16 cellular contexts compared by ENCODE assay signal in the genomic region with DNA sequence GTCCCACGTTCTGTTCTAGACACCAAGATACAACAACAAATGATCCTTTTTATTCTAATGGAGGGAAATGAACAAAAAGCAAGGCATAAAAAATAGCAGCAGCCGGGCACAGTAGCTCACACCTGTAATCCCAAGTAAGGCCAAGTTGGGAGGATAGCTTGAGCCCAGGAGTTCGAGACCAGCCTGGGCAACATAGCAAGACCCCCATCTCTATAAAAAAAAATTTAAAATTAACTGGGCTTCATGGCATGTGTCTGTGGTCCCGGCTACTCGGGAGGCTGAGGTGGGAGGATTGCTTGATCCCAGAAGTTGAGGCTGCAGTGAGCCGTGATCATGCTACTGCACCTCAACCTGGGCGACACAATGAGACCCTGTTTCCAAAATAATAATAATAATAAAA. TPM values are rescaled to one million over a fixed set of nuclear protein-coding genes. Genes with fewer than 3 reads are reported as not detected.
DNase-seq lines count a peak whose midpoint lies in the region; ATAC-seq and TF ChIP-seq lines count a peak whose summit lies in the region.
"Had no signal": no experiment of that assay in that cellular context is flagged by ENCODE, and none has a peak within 500 bp of the region (broad histone marks: within the 10 kb centered on the region; RNA-seq: fewer than 3 reads in every experiment).

No MANE protein-coding gene starts in this region.

- TF ChIP-seq CTCF in GM23338 (conservative IDR thresholded peaks at IDR 0.05; ENCODE audit: low read depth in 2 of 2) = no peak
- TF ChIP-seq CTCF in RWPE2 (IDR thresholded peaks at IDR 0.05; ENCODE audit: poor library complexity, severe bottlenecking) = no peak
- no peak for TF ChIP-seq CTCF in gastroesophageal sphincter (IDR thresholded peaks at IDR 0.05)
- TF ChIP-seq CTCF in stomach (IDR thresholded peaks at IDR 0.05) = no peak

- peaks cover 5% of the 10 kb centered on the region for H3K79me2 ChIP-seq in GM23338 (replicated peaks; ENCODE audit: insufficient read depth)
- H3K79me2 ChIP-seq: parathyroid adenoma had no signal

- DNase-seq in GM23338 (ENCODE audit: low spot score) (no peak), RWPE2 (ENCODE audit: low spot score) (no peak), stomach (no peak), retina (no peak), OCI-M2 (lab: John Stamatoyannopoulos, UW; ENCODE audit: unreplicated experiment) (no peak)
- DNase-seq: activated CD4-positive, alpha-beta T cell treated with anti-CD3 and anti-CD28 coated beads, Interleukin-2, amount 50 U/mL, for 1 hour; activated naive CD4-positive, alpha-beta T cell treated with Interleukin-2 at 50 U/mL for 16 hours; foreskin keratinocyte; NCI-H1105; NCI-H774; stimulated activated CD4-positive, alpha-beta T cell treated with anti-CD3 and anti-CD28 coated beads, Interleukin-2, amount 100 ng/mL, for 48 hours; stimulated activated naive CD8-positive, alpha-beta T cell treated with anti-CD3 and anti-CD28 coated beads, Interleukin-15, amount 100 ng/mL, for 72 hours had no signal

- H4K20me1 ChIP-seq in GM23338 (replicated peaks; ENCODE audit: insufficient read depth) = no peaks in the 10 kb centered on the region

- H3K27ac Mint-ChIP-seq in GM23338 = no peak overlapping the region

- H3K36me3 ChIP-seq in GM23338 (ENCODE audit: insufficient read depth) = no peaks in the 10 kb centered on the region
- no peaks in the 10 kb centered on the region for H3K36me3 ChIP-seq in RWPE2 (ENCODE audit: low read depth)
- H3K36me3 ChIP-seq in gastroesophageal sphincter = peaks cover 0 to 7% of the 10 kb centered on the region in 2 donors
- peaks cover 0 to 9% (median 4%) of the 10 kb centered on the region in 4 donors for H3K36me3 ChIP-seq in stomach

- H3K4me3 Mint-ChIP-seq in GM23338 = peak overlapping the region; percentile 79; the same call in 2 of the 3 replicates

- H3K4me3 ChIP-seq in GM23338 (peak overlapping the region; percentile 54; the same call in 1 of the 2 replicates), RWPE2 (ENCODE audit: severe bottlenecking) (no peak overlapping the region), gastroesophageal sphincter (no peak overlapping the region), stomach (no peak overlapping the region)

- H3K27me3 ChIP-seq in GM23338 (ENCODE audit: insufficient read depth) (no peaks in the 10 kb centered on the region), RWPE2 (ENCODE audit: insufficient read depth, poor library complexity, severe bottlenecking) (no peaks in the 10 kb centered on the region), gastroesophageal sphincter (no peaks in the 10 kb centered on the region), stomach (no peaks in the 10 kb centered on the region)
- H3K27me3 ChIP-seq: foreskin keratinocyte had no signal

- 62 to 90% methylated on average over 2 to 6 of the region's 7 CpGs for WGBS in gastroesophageal sphincter (ENCODE audit: low coverage in 1 of 2), 2 donors
- 75 to 82% (median 79%) methylated on average over 7 of the region's 7 CpGs for WGBS in stomach, 5 donors

- peaks cover 17% of the 10 kb centered on the region for H3K27me3 Mint-ChIP-seq in GM23338 (ENCODE audit: insufficient read depth, low read depth, poor library complexity)
- H3K27me3 Mint-ChIP-seq: stimulated activated naive CD8-positive, alpha-beta T cell treated with anti-CD3 and anti-CD28 coated beads, Interleukin-15, amount 100 ng/mL, for 72 hours had no signal

- H3K9me3 ChIP-seq in RWPE2 (ENCODE audit: severe bottlenecking) (no peaks in the 10 kb centered on the region), gastroesophageal sphincter (no peaks in the 10 kb centered on the region), stomach (no peaks in the 10 kb centered on the region)

- peak overlapping the region; percentile 100 for H3K27ac ChIP-seq in GM23338 (ENCODE audit: low read depth)
- H3K27ac ChIP-seq in RWPE2 (ENCODE audit: poor library complexity, severe bottlenecking) = peak overlapping the region; percentile 88
- peak overlapping the region in 3 of 4 donors; percentile 96 to 100 (median 98) for H3K27ac ChIP-seq in gastroesophageal sphincter
- peak overlapping the region in 4 of 5 donors; percentile 96 to 99 (median 98) for H3K27ac ChIP-seq in stomach

- peaks cover 11% of the 10 kb centered on the region for H3K4me1 ChIP-seq in GM23338 (ENCODE audit: insufficient read depth)
- no peaks in the 10 kb centered on the region for H3K4me1 ChIP-seq in RWPE2 (ENCODE audit: insufficient read depth, poor library complexity, severe bottlenecking)
- H3K4me1 ChIP-seq in gastroesophageal sphincter = peaks cover 0 to 25% (median 13%) of the 10 kb centered on the region in 3 donors
- H3K4me1 ChIP-seq in stomach = peaks cover 13 to 23% (median 19%) of the 10 kb centered on the region in 4 donors

- no peak for TF ChIP-seq EP300 in gastroesophageal sphincter (IDR thresholded peaks at IDR 0.05)
- no peak for TF ChIP-seq EP300 in stomach (IDR thresholded peaks at IDR 0.05)

- peak overlapping the region; percentile 73 for H3K4me2 ChIP-seq in GM23338

- H3K9me2 ChIP-seq in GM23338 (ENCODE audit: insufficient read depth) = no peaks in the 10 kb centered on the region

- peaks cover 20% of the 10 kb centered on the region for H3K4me1 Mint-ChIP-seq in GM23338

- no peak for TF ChIP-seq POLR2A in gastroesophageal sphincter (IDR thresholded peaks at IDR 0.05)
- TF ChIP-seq POLR2A in stomach (IDR thresholded peaks at IDR 0.05) = no peak

- intact Hi-C loops in stomach (cut with DNase I; ENCODE audit: low total_unique reads) = no loop called here

- H3F3A ChIP-seq in GM23338 (replicated peaks; ENCODE audit: low read depth) = peaks cover 5% of the 10 kb centered on the region; the same call in 1 of the 2 replicates

- ATAC-seq in GM23338 (no peak), RWPE2 (ENCODE audit: low read depth) (no peak), gastroesophageal sphincter (no peak), HG02973 (IDR thresholded peaks at IDR 0.05; ENCODE audit: unreplicated experiment) (no peak)
- ATAC-seq: foreskin keratinocyte had no signal

- peaks cover 1% of the 10 kb centered on the region for H3K9me3 Mint-ChIP-seq in GM23338
- H3K9me3 Mint-ChIP-seq: stimulated activated naive CD8-positive, alpha-beta T cell treated with anti-CD3 and anti-CD28 coated beads, Interleukin-15, amount 100 ng/mL, for 72 hours had no signal

- no peak overlapping the region for H2AFZ ChIP-seq in GM23338

- H3K36me3 Mint-ChIP-seq in GM23338 (ENCODE audit: low read depth) = peaks cover 6% of the 10 kb centered on the region; the same call in 2 of the 3 replicates

TF ChIP-seq in GM23338, 12 proteins besides CTCF, POLR2A, EP300 and RAD21 (continues in another document):
- TF ChIP-seq ZNF114 (CRISPR knock-in tag; IDR thresholded peaks at IDR 0.05) (no peak), ETS1 (IDR thresholded peaks at IDR 0.05) (no peak), CREB1 (CRISPR knock-in tag; IDR thresholded peaks at IDR 0.05; ENCODE audit: low read depth) (no peak), POLR2AphosphoS5 (IDR thresholded peaks at IDR 0.05; ENCODE audit: low read depth) (no peak), JUNB (IDR thresholded peaks at IDR 0.05; ENCODE audit: unreplicated experiment) (no peak), EZH2phosphoT487 (IDR thresholded peaks at IDR 0.05; ENCODE audit: unreplicated experiment) (no peak)

RNA-seq across cellular contexts. Expression of gene MIA, which starts 1.0 kb away (rescaled TPM):
- total RNA-seq in GM23338 (2014; rRNA removed; shearing (Covaris generic)) = not detected in 2 replicates
- polyA plus RNA-seq in GM23338 (2016; fragmentation: Nextera tagmentation; extraction: Ambion mirVana) = not detected in 2 replicates
- 1 to 10 TPM in 3 of 4 donors, not detected in 1; 1.4 to 9.2 (median 3.1) TPM for total RNA-seq in gastroesophageal sphincter
- 1 to 10 TPM in 2 of 5 donors, not detected in 3; 2.9 to 8.1 TPM for total RNA-seq in stomach
- 10 to 100 TPM in 1 of 3 donors, 1 to 10 TPM in 1, not detected in 1; 2.8 to 10.1 TPM for polyA plus RNA-seq in stomach
- total RNA-seq: dermis microvascular lymphatic vessel endothelial cell had no signal

RNA-seq across cellular contexts. Expression of gene RAB4B, which starts 1.7 kb away (rescaled TPM):
- 27.4 and 32.6 TPM in 2 replicates for total RNA-seq in GM23338 (2014; rRNA removed; shearing (Covaris generic))
- polyA plus RNA-seq in GM23338 (2016; fragmentation: Nextera tagmentation; extraction: Ambion mirVana) = 23.0 and 29.0 TPM in 2 replicates
- total RNA-seq in gastroesophageal sphincter = 10 to 100 TPM; 18.7 to 27.5 (median 20.9) TPM
- total RNA-seq in stomach = 10 to 100 TPM in 4 of 5 donors, not detected in 1; 10.3 to 47.8 (median 28.9) TPM
- polyA plus RNA-seq in stomach = 10 to 100 TPM; 31.6 to 53.7 (median 39.2) TPM

RNA-seq across cellular contexts. Expression of gene EGLN2, which starts 22.6 kb away (rescaled TPM):
- total RNA-seq in GM23338 (2014; rRNA removed; shearing (Covaris generic)) = 98.3 and 118 TPM in 2 replicates
- polyA plus RNA-seq in GM23338 (2016; fragmentation: Nextera tagmentation; extraction: Ambion mirVana) (55.8 and 59.9 TPM in 2 replicates), stomach (10 to 100 TPM; 69.8 to 73.9 (median 71.7) TPM)
- total RNA-seq in gastroesophageal sphincter (100 to 1,000 TPM in 3 of 4 donors, 10 to 100 TPM in 1; 99.1 to 115 (median 107) TPM), stomach (100 to 1,000 TPM in 1 of 5 donors, 10 to 100 TPM in 4; 30.0 to 115 (median 71.2) TPM)

RNA-seq across cellular contexts. Expression of gene SNRPA, which starts 25.4 kb away (rescaled TPM):
- total RNA-seq in GM23338 (2014; rRNA removed; shearing (Covaris generic)) = 239 and 295 TPM in 2 replicates
- polyA plus RNA-seq in GM23338 (2016; fragmentation: Nextera tagmentation; extraction: Ambion mirVana) = 321 and 326 TPM in 2 replicates
- 10 to 100 TPM; 24.5 to 56.0 (median 48.2) TPM for total RNA-seq in gastroesophageal sphincter
- total RNA-seq in stomach = 100 to 1,000 TPM in 2 of 5 donors, 10 to 100 TPM in 2, 1 to 10 TPM in 1; 4.9 to 258 (median 46.0) TPM
- 10 to 100 TPM; 33.1 to 74.6 (median 71.6) TPM for polyA plus RNA-seq in stomach

RNA-seq across cellular contexts. Expression of gene ACTMAP, which starts 26.1 kb away (rescaled TPM):
- total RNA-seq in GM23338 (2014; rRNA removed; shearing (Covaris generic)) = 10.3 and 14.9 TPM in 2 replicates
- polyA plus RNA-seq in GM23338 (2016; fragmentation: Nextera tagmentation; extraction: Ambion mirVana) (16.7 and 17.9 TPM in 2 replicates), stomach (1 to 10 TPM; 5.5 to 9.7 (median 8.2) TPM)
- total RNA-seq in gastroesophageal sphincter (1 to 10 TPM in 3 of 4 donors, under 1 TPM in 1; 0.89 to 2.4 (median 2.0) TPM), stomach (10 to 100 TPM in 2 of 5 donors, 1 to 10 TPM in 2, under 1 TPM in 1; 0.73 to 24.6 (median 8.2) TPM)
